Comparison of ENCODE assay signal across 19 cellular contexts in genomic region chr1:98439471-98439870, GRCh38.
A peak's percentile ranks its signal among the peaks of the same experiment; 100 is the strongest.
DNase-seq lines count a peak whose midpoint lies in the region; ATAC-seq and TF ChIP-seq lines count a peak whose summit lies in the region.
"Had no signal": no experiment of that assay in that cellular context is flagged by ENCODE, and none has a peak within 500 bp of the region (broad histone marks: within the 10 kb centered on the region; RNA-seq: fewer than 3 reads in every experiment).

No MANE protein-coding gene starts in this region.

- no peak for ATAC-seq in omental fat pad (ENCODE audit: low FRiP score)
- ATAC-seq: A549; CD8-positive, alpha-beta T cell; GM12878 had no signal

- DNase-seq in DMS53 (lab: John Stamatoyannopoulos, UW) (peak; percentile 42), DMS53 treated with DMSO at 0.1 percent for 48 hours (lab: John Stamatoyannopoulos, UW; ENCODE audit: unreplicated experiment) (no peak), LNCaP clone FGC (ENCODE audit: low read depth) (peak; percentile 96), omental fat pad (ENCODE audit: low spot score) (no peak)
- DNase-seq in activated naive CD4-positive, alpha-beta T cell treated with Interleukin-2 at 50 U/mL for 16 hours = no peak
- DNase-seq: AML-193; Caco-2; Calu3; CD4-positive, alpha-beta T cell; CD8-positive, alpha-beta T cell; DMS79 treated with DMSO at 0.1 percent for 48 hours; EL; GDM1 had no signal

- 0 out of 2 replicates have a peak overlapping the region, but pooled peaks have one; percentile 19 for H3K27ac ChIP-seq in VCaP
- H3K27ac ChIP-seq: 22Rv1; A549; BLaER1 treated with 17β-estradiol and CSF1 and Interleukin-3, amounts not matched to agents 10 nM and 100 nM; C4-2B had no signal

- no peak overlapping the region for H3K4me3 ChIP-seq in LNCaP clone FGC (ENCODE audit: low read depth, low read length)
- H3K4me3 ChIP-seq: A549; BLaER1 treated with 17β-estradiol and CSF1 and Interleukin-3, amounts not matched to agents 10 nM and 100 nM; GM12878 had no signal

- no peak for TF ChIP-seq CTCF in LNCaP clone FGC (IDR thresholded peaks at IDR 0.05; ENCODE audit: control insufficient read depth, extremely low read depth, insufficient read depth)
- no peak for TF ChIP-seq CTCF in VCaP (conservative IDR thresholded peaks at IDR 0.05)
- TF ChIP-seq CTCF in omental fat pad (IDR thresholded peaks at IDR 0.05) = no peak

Comparison
In these comparisons a context has a peak if more than half of its experiments do, and no peak if none do; other contexts are left out.
1. DNase-seq: peak in DMS53 (single experiment) and LNCaP clone FGC (single experiment); none in DMS53 treated with DMSO at 0.1 percent for 48 hours (single experiment), omental fat pad (single experiment) and activated naive CD4-positive, alpha-beta T cell treated with Interleukin-2 at 50 U/mL for 16 hours (single experiment).